In genomic region chr5:17238521-17239041, GRCh38 we compare ENCODE assay signal across 1 cellular context.
TF ChIP-seq lines count a peak whose summit lies in the region.

No MANE protein-coding gene starts in this region.

TF ChIP-seq in A549, 52 proteins besides CTCF, POLR2A, EP300 and RAD21 (continued from another document):
- TF ChIP-seq, protein P1, sequence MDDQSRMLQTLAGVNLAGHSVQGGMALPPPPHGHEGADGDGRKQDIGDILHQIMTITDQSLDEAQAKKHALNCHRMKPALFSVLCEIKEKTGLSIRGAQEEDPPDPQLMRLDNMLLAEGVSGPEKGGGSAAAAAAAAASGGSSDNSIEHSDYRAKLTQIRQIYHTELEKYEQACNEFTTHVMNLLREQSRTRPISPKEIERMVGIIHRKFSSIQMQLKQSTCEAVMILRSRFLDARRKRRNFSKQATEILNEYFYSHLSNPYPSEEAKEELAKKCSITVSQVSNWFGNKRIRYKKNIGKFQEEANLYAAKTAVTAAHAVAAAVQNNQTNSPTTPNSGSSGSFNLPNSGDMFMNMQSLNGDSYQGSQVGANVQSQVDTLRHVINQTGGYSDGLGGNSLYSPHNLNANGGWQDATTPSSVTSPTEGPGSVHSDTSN (IDR thresholded peaks at IDR 0.05) = no peak
- TF ChIP-seq FOXS1 (CRISPR knock-in tag; IDR thresholded peaks at IDR 0.05) = no peak
- TF ChIP-seq FOSL2 (IDR thresholded peaks at IDR 0.05) = peak; percentile 42; the same call in 1 of the 2 replicates
- peak; percentile 88 for TF ChIP-seq FOSL2 (CRISPR knock-in tag; IDR thresholded peaks at IDR 0.05)
- no peak for TF ChIP-seq ZC3H11A (IDR thresholded peaks at IDR 0.05)
- no peak for TF ChIP-seq CBX2 (IDR thresholded peaks at IDR 0.05; ENCODE audit: borderline replicate concordance, low read depth)
- no peak for TF ChIP-seq POLR2AphosphoS2 (conservative IDR thresholded peaks at IDR 0.05; ENCODE audit: low read length)
- no peak for TF ChIP-seq KDM1A (IDR thresholded peaks at IDR 0.05; ENCODE audit: low read depth)
- TF ChIP-seq HOXA7 (CRISPR knock-in tag; IDR thresholded peaks at IDR 0.05) = no peak
- TF ChIP-seq MAX (IDR thresholded peaks at IDR 0.05) = peak; percentile 67; the same call in 1 of the 2 replicates
- TF ChIP-seq NR3C1 (IDR thresholded peaks at IDR 0.05) = no peak
- TF ChIP-seq RCOR1 (IDR thresholded peaks at IDR 0.05; ENCODE audit: low read depth, low read length) = no peak
- TF ChIP-seq EHF (CRISPR knock-in tag; IDR thresholded peaks at IDR 0.05) = no peak
- no peak for TF ChIP-seq CHD2 (IDR thresholded peaks at IDR 0.05; ENCODE audit: low read length, partially characterized antibody)
- no peak for TF ChIP-seq HEYL (CRISPR knock-in tag; IDR thresholded peaks at IDR 0.05)
- TF ChIP-seq BCL3 (IDR thresholded peaks at IDR 0.05) = no peak
- TF ChIP-seq, protein P2, sequence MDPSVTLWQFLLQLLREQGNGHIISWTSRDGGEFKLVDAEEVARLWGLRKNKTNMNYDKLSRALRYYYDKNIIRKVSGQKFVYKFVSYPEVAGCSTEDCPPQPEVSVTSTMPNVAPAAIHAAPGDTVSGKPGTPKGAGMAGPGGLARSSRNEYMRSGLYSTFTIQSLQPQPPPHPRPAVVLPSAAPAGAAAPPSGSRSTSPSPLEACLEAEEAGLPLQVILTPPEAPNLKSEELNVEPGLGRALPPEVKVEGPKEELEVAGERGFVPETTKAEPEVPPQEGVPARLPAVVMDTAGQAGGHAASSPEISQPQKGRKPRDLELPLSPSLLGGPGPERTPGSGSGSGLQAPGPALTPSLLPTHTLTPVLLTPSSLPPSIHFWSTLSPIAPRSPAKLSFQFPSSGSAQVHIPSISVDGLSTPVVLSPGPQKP (IDR thresholded peaks at IDR 0.05; ENCODE audit: low read depth, low read length) = no peak
- TF ChIP-seq MAZ (IDR thresholded peaks at IDR 0.05; ENCODE audit: borderline replicate concordance, low read depth, low read length) = no peak
- TF ChIP-seq, protein P3, sequence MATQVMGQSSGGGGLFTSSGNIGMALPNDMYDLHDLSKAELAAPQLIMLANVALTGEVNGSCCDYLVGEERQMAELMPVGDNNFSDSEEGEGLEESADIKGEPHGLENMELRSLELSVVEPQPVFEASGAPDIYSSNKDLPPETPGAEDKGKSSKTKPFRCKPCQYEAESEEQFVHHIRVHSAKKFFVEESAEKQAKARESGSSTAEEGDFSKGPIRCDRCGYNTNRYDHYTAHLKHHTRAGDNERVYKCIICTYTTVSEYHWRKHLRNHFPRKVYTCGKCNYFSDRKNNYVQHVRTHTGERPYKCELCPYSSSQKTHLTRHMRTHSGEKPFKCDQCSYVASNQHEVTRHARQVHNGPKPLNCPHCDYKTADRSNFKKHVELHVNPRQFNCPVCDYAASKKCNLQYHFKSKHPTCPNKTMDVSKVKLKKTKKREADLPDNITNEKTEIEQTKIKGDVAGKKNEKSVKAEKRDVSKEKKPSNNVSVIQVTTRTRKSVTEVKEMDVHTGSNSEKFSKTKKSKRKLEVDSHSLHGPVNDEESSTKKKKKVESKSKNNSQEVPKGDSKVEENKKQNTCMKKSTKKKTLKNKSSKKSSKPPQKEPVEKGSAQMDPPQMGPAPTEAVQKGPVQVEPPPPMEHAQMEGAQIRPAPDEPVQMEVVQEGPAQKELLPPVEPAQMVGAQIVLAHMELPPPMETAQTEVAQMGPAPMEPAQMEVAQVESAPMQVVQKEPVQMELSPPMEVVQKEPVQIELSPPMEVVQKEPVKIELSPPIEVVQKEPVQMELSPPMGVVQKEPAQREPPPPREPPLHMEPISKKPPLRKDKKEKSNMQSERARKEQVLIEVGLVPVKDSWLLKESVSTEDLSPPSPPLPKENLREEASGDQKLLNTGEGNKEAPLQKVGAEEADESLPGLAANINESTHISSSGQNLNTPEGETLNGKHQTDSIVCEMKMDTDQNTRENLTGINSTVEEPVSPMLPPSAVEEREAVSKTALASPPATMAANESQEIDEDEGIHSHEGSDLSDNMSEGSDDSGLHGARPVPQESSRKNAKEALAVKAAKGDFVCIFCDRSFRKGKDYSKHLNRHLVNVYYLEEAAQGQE (IDR thresholded peaks at IDR 0.05) = no peak
- no peak for TF ChIP-seq RARB (CRISPR knock-in tag; IDR thresholded peaks at IDR 0.05)
